8 cellular contexts compared by ENCODE assay signal in the genomic region with DNA sequence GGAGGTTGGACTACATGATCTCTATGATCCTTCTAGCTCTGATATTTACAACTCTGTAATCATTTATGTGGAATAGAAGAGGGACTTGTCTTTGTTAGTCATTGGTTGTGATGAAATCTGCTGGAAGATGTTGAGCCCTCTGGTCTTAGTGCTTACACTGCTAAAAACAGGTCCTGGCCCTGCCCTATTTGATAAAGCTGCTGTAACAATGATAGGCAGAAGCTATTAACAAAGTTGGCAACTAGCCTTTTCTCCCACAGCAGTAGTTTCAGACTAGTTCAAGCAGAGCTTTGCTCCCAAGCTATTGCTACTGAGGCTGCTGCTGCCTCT.
DNase-seq lines count a peak whose midpoint lies in the region; ATAC-seq and TF ChIP-seq lines count a peak whose summit lies in the region.

No MANE protein-coding gene starts in this region.

- H3K9me3 Mint-ChIP-seq in Calu3 (ENCODE audit: low read depth, unreplicated experiment): peaks cover 5% of the 10 kb centered on the region

- H3K27me3 ChIP-seq in dorsolateral prefrontal cortex: no peaks in the 10 kb centered on the region

- no TSS peak for BruUV-seq in Calu3 (replicated peaks; lab: Mats Ljungman, UMichigan)

- peak overlapping the region; percentile 79 for H3K27ac Mint-ChIP-seq in Calu3 (ENCODE audit: unreplicated experiment)

- H3K4me3 ChIP-seq in dorsolateral prefrontal cortex: no peak overlapping the region

- peaks cover 39% of the 10 kb centered on the region for H3K4me1 Mint-ChIP-seq in Calu3 (ENCODE audit: low read depth, unreplicated experiment)

- ATAC-seq in GM21360 (IDR thresholded peaks at IDR 0.05; ENCODE audit: unreplicated experiment) (no peak), HG03565 (IDR thresholded peaks at IDR 0.05; ENCODE audit: unreplicated experiment) (no peak)

- intact Hi-C loops in Calu3 (cut with micrococcal nuclease; ENCODE audit: unreplicated experiment) (loop anchor here (5.0 kb wide), 1 partner anchor 113 kb away; no protein-coding TSS in a partner anchor), dorsolateral prefrontal cortex (cut with DNase I) (loop anchor here in 1 of 2 donors (10.0 kb wide), 1 partner anchor 171 kb away; the partner anchor contains the start of gene ZNF609)

- H3K27me3 Mint-ChIP-seq in Calu3 (ENCODE audit: unreplicated experiment): no peaks in the 10 kb centered on the region

- H3K4me3 Mint-ChIP-seq in Calu3 (ENCODE audit: low read depth, unreplicated experiment): peak overlapping the region; percentile 55

- no peak for TF ChIP-seq CTCF in Calu3 (IDR thresholded peaks at IDR 0.05; ENCODE audit: unreplicated experiment)
- TF ChIP-seq CTCF in dorsolateral prefrontal cortex (IDR thresholded peaks at IDR 0.05 in 54 of 56, conservative IDR thresholded peaks at IDR 0.05 in 2 of 56; ENCODE audit: low read depth in 1 of 56, partially characterized antibody in 56 of 56): no peak

- H3K36me3 Mint-ChIP-seq in Calu3 (ENCODE audit: insufficient read depth, unreplicated experiment): peaks cover 21% of the 10 kb centered on the region

- peak; percentile 32 for DNase-seq in Calu3
- peak; percentile 14 for DNase-seq in MV-4-11 (lab: John Stamatoyannopoulos, UW)
- no peak for DNase-seq in dorsolateral prefrontal cortex
- DNase-seq in mucosa of gallbladder (ENCODE audit: low spot score): peak; percentile 63
- DNase-seq in NCI-H2029 treated with DMSO at 0.1 percent for 48 hours (lab: John Stamatoyannopoulos, UW): no peak
- DNase-seq in activated CD4-positive, alpha-beta T cell treated with anti-CD3 and anti-CD28 coated beads, Interleukin-2, amount 50 U/mL, for 48 hours: no peak

- CTCF ChIA-PET in Calu3 (lab: Charles Lee): interaction anchor here (0.5 to 2.7 kb wide), 14 partner anchors 9 to 376 kb away, joined by 3 to 16 read pairs (median 4); no protein-coding TSS in a partner anchor

- peak overlapping the region in 43 of 59 donors; percentile 2 to 73 (median 42) for H3K27ac ChIP-seq in dorsolateral prefrontal cortex

Comparison
In these comparisons a context has a peak if more than half of its experiments do, and no peak if none do; other contexts are left out.
1. DNase-seq: peak in Calu3 (single experiment), MV-4-11 (single experiment) and mucosa of gallbladder (single experiment); none in dorsolateral prefrontal cortex (0 of 10), NCI-H2029 treated with DMSO at 0.1 percent for 48 hours (single experiment) and activated CD4-positive, alpha-beta T cell treated with anti-CD3 and anti-CD28 coated beads, Interleukin-2, amount 50 U/mL, for 48 hours (0 of 2).